ENCODE assay signal across 20 cellular contexts in genomic region chr2:218032336-218033171, GRCh38. TPM values are rescaled to one million over a fixed set of nuclear protein-coding genes. Genes with fewer than 3 reads are reported as not detected.
DNase-seq lines count a peak whose midpoint lies in the region; ATAC-seq, FAIRE-seq and TF ChIP-seq lines count a peak whose summit lies in the region.
"Had no signal": no experiment of that assay in that cellular context is flagged by ENCODE, and none has a peak within 500 bp of the region (broad histone marks: within the 10 kb centered on the region; RNA-seq: fewer than 3 reads in every experiment).

No MANE protein-coding gene starts in this region.

- peaks cover 0 to 8% of the 10 kb centered on the region in 2 experiments for H4K20me1 ChIP-seq in H1 (replicated peaks in 1 of 2; ENCODE audit: control insufficient read depth in 1 of 2, insufficient read depth in 2 of 2, low read length in 2 of 2)

- H3K79me2 ChIP-seq in H1 (ENCODE audit: control insufficient read depth in 1 of 2, insufficient read depth in 2 of 2, low read length in 2 of 2), result no peaks in the 10 kb centered on the region

- H4K8ac ChIP-seq in H1 (ENCODE audit: extremely low read depth, insufficient read depth, low read length), result no peak overlapping the region

- CTCF ChIA-PET in activated CD4-positive, alpha-beta memory T cell treated with anti-CD3 and anti-CD28 coated beads, Interleukin-2, amount 10 ng/mL, durations not matched to agents 7 days and 5 days (lab: Charles Lee), result interaction anchor here (0.7 to 1.6 kb wide), 2 partner anchors 14 to 15 kb away, joined by 3 to 4 read pairs; no protein-coding TSS in a partner anchor
- CTCF ChIA-PET in activated CD4-positive, alpha-beta memory T cell treated with anti-CD3 and anti-CD28 coated beads for 36 hours (lab: Charles Lee), result interaction anchor here (0.8 to 3.0 kb wide), 7 partner anchors 9 to 276 kb away, joined by 3 to 21 read pairs (median 4); partner anchors contain the start of gene RUFY4
- CTCF ChIA-PET in H1 (lab: Charles Lee; ENCODE audit: partially characterized antibody), result interaction anchor here (1.0 to 6.3 kb wide), 31 partner anchors 8 to 247 kb away, joined by 3 to 57 read pairs (median 6); partner anchors contain the start of gene RUFY4

- no peak overlapping the region for H3K4ac ChIP-seq in H1 (replicated peaks; ENCODE audit: insufficient read length, low read depth, low read length)

- H3K36me3 Mint-ChIP-seq in activated CD4-positive, alpha-beta memory T cell treated with anti-CD3 and anti-CD28 coated beads, Interleukin-2, amount 10 ng/mL, durations not matched to agents 7 days and 5 days (ENCODE audit: low read depth), result no peaks in the 10 kb centered on the region
- no peaks in the 10 kb centered on the region for H3K36me3 Mint-ChIP-seq in activated CD4-positive, alpha-beta memory T cell treated with anti-CD3 and anti-CD28 coated beads for 36 hours

- peaks cover 19% of the 10 kb centered on the region for H3K4me1 Mint-ChIP-seq in activated CD4-positive, alpha-beta memory T cell treated with anti-CD3 and anti-CD28 coated beads, Interleukin-2, amount 10 ng/mL, durations not matched to agents 7 days and 5 days
- H3K4me1 Mint-ChIP-seq in activated CD4-positive, alpha-beta memory T cell treated with anti-CD3 and anti-CD28 coated beads for 36 hours (ENCODE audit: low read depth), result peaks cover 6% of the 10 kb centered on the region
- H3K4me1 Mint-ChIP-seq: nephron had no signal

- H2BK120ac ChIP-seq in H1 (replicated peaks; ENCODE audit: low read depth, low read length), result no peak overlapping the region

- no peak for TF ChIP-seq POLR2A in H1 (IDR thresholded peaks at IDR 0.05; ENCODE audit: control extremely low read depth in 1 of 2, low read depth in 2 of 2, low read length in 2 of 2)

- no peak overlapping the region for H3K9ac ChIP-seq in H1 (replicated peaks in 1 of 4; ENCODE audit: extremely low read depth in 1 of 4, low read depth in 3 of 4, low read length in 3 of 4)

- peak overlapping the region; percentile 46; the same call in 1 of the 2 replicates for H2BK15ac ChIP-seq in H1 (ENCODE audit: low read length)

- TF ChIP-seq EP300 in H1 (IDR thresholded peaks at IDR 0.05; ENCODE audit: borderline replicate concordance in 1 of 2, low read depth in 2 of 2, low read length in 2 of 2), result no peak

- H3K36me3 ChIP-seq in H1 (ENCODE audit: control insufficient read depth in 2 of 4, insufficient read depth in 4 of 4, low read length in 3 of 4), result no peaks in the 10 kb centered on the region

- no peaks in the 10 kb centered on the region for H3K9me3 ChIP-seq in H1 (ENCODE audit: insufficient read depth in 2 of 2, low read depth in 1 of 2, low read length in 1 of 2)

- H3K4me3 Mint-ChIP-seq in activated CD4-positive, alpha-beta memory T cell treated with anti-CD3 and anti-CD28 coated beads, Interleukin-2, amount 10 ng/mL, durations not matched to agents 7 days and 5 days, result no peak overlapping the region
- no peak overlapping the region for H3K4me3 Mint-ChIP-seq in activated CD4-positive, alpha-beta memory T cell treated with anti-CD3 and anti-CD28 coated beads for 36 hours
- H3K4me3 Mint-ChIP-seq: activated T-cell treated with anti-CD3 and anti-CD28 coated beads, Interleukin-2, amount 50 U/mL, for 4 hours; nephron; stimulated activated naive CD8-positive, alpha-beta T cell treated with anti-CD3 and anti-CD28 coated beads, Interleukin-15, Interleukin-2, amounts not matched to agents 100 ng/mL and 50 ng/mL, for 24 hours had no signal

- H3K56ac ChIP-seq in H1 (replicated peaks; ENCODE audit: insufficient read length, low read depth, low read length), result no peak overlapping the region

- H3K23me2 ChIP-seq in H1 (ENCODE audit: low read depth, low read length), result peaks cover 17% of the 10 kb centered on the region; the same call in 1 of the 2 replicates

- 82% methylated on average over 9 of the region's 12 CpGs; no CpG with 5 or more reads in 1 of the 2 experiments for WGBS in H1 (ENCODE audit: extremely low coverage in 1 of 2, insufficient coverage in 1 of 2, insufficient read length in 1 of 2, insufficient replicate concordance in 2 of 2, low coverage in 1 of 2, low lambda C conversion rate in 2 of 2, missing lambda C conversion rate in 1 of 2), 2 experiments

- H2BK12ac ChIP-seq in H1 (ENCODE audit: low read depth, low read length), result peak overlapping the region; percentile 90

- ATAC-seq in GM21390 (IDR thresholded peaks at IDR 0.05; ENCODE audit: unreplicated experiment) (no peak), HG03432 (IDR thresholded peaks at IDR 0.05; ENCODE audit: unreplicated experiment) (no peak), HG03520 (IDR thresholded peaks at IDR 0.05; ENCODE audit: unreplicated experiment) (no peak)
- ATAC-seq: activated T-cell treated with anti-CD3 and anti-CD28 coated beads, Interleukin-2, amount 50 U/mL, for 4 hours; PC-3 had no signal

- no peak overlapping the region; a peak in 1 of 4 replicates for H3K4me2 ChIP-seq in H1 (ENCODE audit: insufficient read depth in 1 of 2, low read depth in 2 of 2, low read length in 2 of 2)

- DNase-seq in activated CD4-positive, alpha-beta memory T cell treated with anti-CD3 and anti-CD28 coated beads, Interleukin-2, amount 10 ng/mL, durations not matched to agents 7 days and 5 days, result peak; percentile 15
- no peak for DNase-seq in activated CD4-positive, alpha-beta memory T cell treated with anti-CD3 and anti-CD28 coated beads for 36 hours
- DNase-seq in HuH-7 (ENCODE audit: low spot score) (peak; percentile 2), H1 (ENCODE audit: low read depth in 1 of 2, low spot score in 2 of 2) (no peak), retina (peak; percentile 24)
- DNase-seq: activated CD4-positive, CD25-positive, alpha-beta regulatory T cell; activated T-cell treated with anti-CD3 and anti-CD28 coated beads, Interleukin-2, amount 50 U/mL, for 4 hours; hypothalamus; KG1; NCI-H1417 treated with DMSO at 0.1 percent for 48 hours; NCI-H510A; PC-3 had no signal

- H3K79me1 ChIP-seq in H1 (ENCODE audit: low read depth, low read length), result no peaks in the 10 kb centered on the region

- no peak for FAIRE-seq in H1 (lab: Jason Lieb, UNC)

- no peaks in the 10 kb centered on the region for H3K9me3 Mint-ChIP-seq in activated CD4-positive, alpha-beta memory T cell treated with anti-CD3 and anti-CD28 coated beads, Interleukin-2, amount 10 ng/mL, durations not matched to agents 7 days and 5 days
- H3K9me3 Mint-ChIP-seq in activated CD4-positive, alpha-beta memory T cell treated with anti-CD3 and anti-CD28 coated beads for 36 hours, result no peaks in the 10 kb centered on the region
- H3K9me3 Mint-ChIP-seq: activated T-cell treated with anti-CD3 and anti-CD28 coated beads, Interleukin-2, amount 50 U/mL, for 4 hours; nephron; stimulated activated naive CD8-positive, alpha-beta T cell treated with anti-CD3 and anti-CD28 coated beads, Interleukin-15, Interleukin-2, amounts not matched to agents 100 ng/mL and 50 ng/mL, for 24 hours had no signal

- peaks cover 0 to 13% (median 5%) of the 10 kb centered on the region in 4 experiments; a peak in 5 of 7 replicates for H3K4me1 ChIP-seq in H1 (replicated peaks in 1 of 4; ENCODE audit: control insufficient read depth in 3 of 4, insufficient read depth in 4 of 4, low read length in 3 of 4)

- H3K27ac Mint-ChIP-seq in activated CD4-positive, alpha-beta memory T cell treated with anti-CD3 and anti-CD28 coated beads, Interleukin-2, amount 10 ng/mL, durations not matched to agents 7 days and 5 days, result no peak overlapping the region
- no peak overlapping the region for H3K27ac Mint-ChIP-seq in activated CD4-positive, alpha-beta memory T cell treated with anti-CD3 and anti-CD28 coated beads for 36 hours
- H3K27ac Mint-ChIP-seq: nephron; stimulated activated naive CD8-positive, alpha-beta T cell treated with anti-CD3 and anti-CD28 coated beads, Interleukin-15, Interleukin-2, amounts not matched to agents 100 ng/mL and 50 ng/mL, for 24 hours had no signal

- H2AFZ ChIP-seq in H1 (ENCODE audit: low read length), result no peak overlapping the region

- 0 out of 2 replicates have a peak overlapping the region, but pooled peaks have one; percentile 32 for H2AK5ac ChIP-seq in H1 (ENCODE audit: low read depth, low read length)

- peak overlapping the region; percentile 61; the same call in 1 of the 2 replicates for H2BK20ac ChIP-seq in H1 (ENCODE audit: low read length)

- H2BK5ac ChIP-seq in H1 (ENCODE audit: low read depth, low read length), result peak overlapping the region; percentile 94; the same call in 1 of the 2 replicates

- no peak for TF ChIP-seq CTCF in H1 (IDR thresholded peaks at IDR 0.05; ENCODE audit: control extremely low read depth in 1 of 3, insufficient read depth in 1 of 3, low read depth in 1 of 3, low read length in 3 of 3)

- H3K27me3 ChIP-seq in H1 (replicated peaks in 1 of 4; ENCODE audit: control insufficient read depth in 3 of 4, extremely low read depth in 1 of 4, insufficient read depth in 3 of 4, low read length in 3 of 4), result peaks cover 6 to 25% (median 20%) of the 10 kb centered on the region in 4 experiments

- peak overlapping the region; percentile 87; the same call in 1 of the 2 replicates for H3K18ac ChIP-seq in H1 (ENCODE audit: extremely low read depth, low read length)

- POLR2A ChIA-PET in activated CD4-positive, alpha-beta memory T cell treated with anti-CD3 and anti-CD28 coated beads, Interleukin-2, amount 10 ng/mL, durations not matched to agents 7 days and 5 days (lab: Charles Lee), result interaction anchor here (1.5 kb wide), 1 partner anchor 10 kb away, joined by 4 read pairs; no protein-coding TSS in a partner anchor
- POLR2A ChIA-PET in activated CD4-positive, alpha-beta memory T cell treated with anti-CD3 and anti-CD28 coated beads for 36 hours (lab: Charles Lee), result no interaction called here
- POLR2A ChIA-PET in H1 (lab: Charles Lee; ENCODE audit: partially characterized antibody), result interaction anchor here (1.5 kb wide), 1 partner anchor 21 kb away, joined by 3 read pairs; no protein-coding TSS in a partner anchor

- H3K23ac ChIP-seq in H1 (ENCODE audit: insufficient read length), result no peak overlapping the region

- no peaks in the 10 kb centered on the region for H3K27me3 Mint-ChIP-seq in activated CD4-positive, alpha-beta memory T cell treated with anti-CD3 and anti-CD28 coated beads, Interleukin-2, amount 10 ng/mL, durations not matched to agents 7 days and 5 days
- H3K27me3 Mint-ChIP-seq in activated CD4-positive, alpha-beta memory T cell treated with anti-CD3 and anti-CD28 coated beads for 36 hours, result no peaks in the 10 kb centered on the region

- H4K5ac ChIP-seq in H1 (ENCODE audit: insufficient read length, low read depth, low read length), result no peak overlapping the region

- H3K14ac ChIP-seq in H1 (ENCODE audit: insufficient read length), result no peak overlapping the region

- H4K91ac ChIP-seq in H1 (replicated peaks; ENCODE audit: insufficient read length, low read length), result no peak overlapping the region

- H3K27ac ChIP-seq in H1 (ENCODE audit: low read depth, low read length), result no peak overlapping the region

- intact Hi-C loops in activated CD4-positive, alpha-beta memory T cell treated with anti-CD3 and anti-CD28 coated beads for 36 hours (cut with micrococcal nuclease), result loop anchor here (5.0 kb wide), 1 partner anchor 45 kb away; no protein-coding TSS in a partner anchor

- H3K4me3 ChIP-seq in H1 (ENCODE audit: extremely low read depth in 1 of 4, insufficient read depth in 2 of 4, low read depth in 3 of 4, low read length in 4 of 4), result no peak overlapping the region

- no peak for TF ChIP-seq RAD21 in H1 (IDR thresholded peaks at IDR 0.05 in 1 of 2, conservative IDR thresholded peaks at IDR 0.05 in 1 of 2; ENCODE audit: low read depth in 2 of 2, low read length in 2 of 2)

RNA-seq across cellular contexts. Expression of gene TNS1, which starts 29.8 kb away (rescaled TPM):
- total RNA-seq in activated CD4-positive, alpha-beta memory T cell treated with anti-CD3 and anti-CD28 coated beads, Interleukin-2, amount 10 ng/mL, durations not matched to agents 7 days and 5 days, result 1 to 10 TPM; 3.2 to 3.4 TPM
- total RNA-seq in activated CD4-positive, alpha-beta memory T cell treated with anti-CD3 and anti-CD28 coated beads for 36 hours, result under 1 TPM; 0.92 to 0.97 TPM
- 4.8 and 5.1 TPM in 2 replicates for total RNA-seq in H1 (2021; fragmentation: NEBNext Ultra II Directional; extraction: Animal tissue kit (Norgen Biotek cat#: 25700))
- polyA plus RNA-seq in H1 (2011; rRNA removed), result 1.5 and 1.9 TPM in 2 replicates
- polyA plus RNA-seq in H1 (2011; cell fraction: cytosol; rRNA removed), result 1.3 TPM
- 7.3 TPM for polyA plus RNA-seq in H1 (2011; cell fraction: nucleus; rRNA removed)
- polyA plus RNA-seq in H1 (2012, experiment 1 of 2), result 2.0 to 2.7 TPM (median 2.3 TPM) in 4 replicates
- polyA plus RNA-seq in H1 (2012, experiment 2 of 2), result 1.1 TPM
- polyA plus RNA-seq in H1 (2013, experiment 1 of 2), result 1.9 TPM
- 2.0 TPM for polyA plus RNA-seq in H1 (2013, experiment 2 of 2)
- 11.6 and 19.6 TPM in 2 replicates for polyA minus RNA-seq in H1 (2011; rRNA and poly(A)+ RNA removed)
- polyA minus RNA-seq in H1 (2011; cell fraction: cytosol; rRNA and poly(A)+ RNA removed), result 4.1 TPM
- polyA minus RNA-seq in H1 (2011; cell fraction: nucleus; rRNA and poly(A)+ RNA removed), result 15.0 TPM

RNA-seq across cellular contexts. Expression of gene RUFY4, which starts 36.5 kb away (rescaled TPM):
- 1 to 10 TPM; 2.1 to 3.2 TPM for total RNA-seq in activated CD4-positive, alpha-beta memory T cell treated with anti-CD3 and anti-CD28 coated beads, Interleukin-2, amount 10 ng/mL, durations not matched to agents 7 days and 5 days
- total RNA-seq in activated CD4-positive, alpha-beta memory T cell treated with anti-CD3 and anti-CD28 coated beads for 36 hours, result 1 to 10 TPM in 1 of 2 experiments, under 1 TPM in 1; 0.93 to 1.8 TPM
- 0.32 TPM in 1 of 2 replicates, not detected in the other for total RNA-seq in H1 (2021; fragmentation: NEBNext Ultra II Directional; extraction: Animal tissue kit (Norgen Biotek cat#: 25700))
- polyA plus RNA-seq in H1 (2011; rRNA removed), result 0.38 and 0.66 TPM in 2 replicates
- polyA plus RNA-seq in H1 (2011; cell fraction: cytosol; rRNA removed), result 1.0 TPM
- 3.6 TPM for polyA plus RNA-seq in H1 (2011; cell fraction: nucleus; rRNA removed)
- polyA plus RNA-seq in H1 (2012, experiment 1 of 2), result 0.32 to 1.1 TPM (median 0.71 TPM) in 4 replicates
- not detected for polyA plus RNA-seq in H1 (2012, experiment 2 of 2)
- polyA plus RNA-seq in H1 (2013, experiment 1 of 2), result 0.30 TPM
- polyA plus RNA-seq in H1 (2013, experiment 2 of 2), result 0.11 TPM
- polyA minus RNA-seq in H1 (2011; rRNA and poly(A)+ RNA removed), result 0.51 and 1.2 TPM in 2 replicates
- polyA minus RNA-seq in H1 (2011; cell fraction: cytosol; rRNA and poly(A)+ RNA removed), result not detected
- 1.5 TPM for polyA minus RNA-seq in H1 (2011; cell fraction: nucleus; rRNA and poly(A)+ RNA removed)
- total RNA-seq: cerebellum, lower leg skin, PC-3 had no signal
- polyA plus RNA-seq: AG04450 had no signal

Comparison
In these comparisons a context has a peak if more than half of its experiments do, and no peak if none do; other contexts are left out.
1. DNase-seq: peak in activated CD4-positive, alpha-beta memory T cell treated with anti-CD3 and anti-CD28 coated beads, Interleukin-2, amount 10 ng/mL, durations not matched to agents 7 days and 5 days (single experiment), HuH-7 (single experiment) and retina (single experiment); none in activated CD4-positive, alpha-beta memory T cell treated with anti-CD3 and anti-CD28 coated beads for 36 hours (single experiment) and H1 (0 of 2).